Comparison of ENCODE assay signal across 1 cellular context in genomic region chr1:145977486-145978476, GRCh38.
TF ChIP-seq lines count a peak whose summit lies in the region.

No MANE protein-coding gene starts in this region.

TF ChIP-seq in HEK293, 187 proteins besides CTCF, POLR2A, EP300 and RAD21 (continued from another document and continues in another):
- TF ChIP-seq ZNF404 (tag by site-specific recombination; IDR thresholded peaks at IDR 0.05), result no peak
- no peak for TF ChIP-seq ZNF350 (tag by site-specific recombination; IDR thresholded peaks at IDR 0.05)
- TF ChIP-seq ZNF133 (tag by site-specific recombination; IDR thresholded peaks at IDR 0.05), result no peak
- TF ChIP-seq ZNF596 (tag by site-specific recombination; IDR thresholded peaks at IDR 0.05), result no peak
- TF ChIP-seq ZNF140 (tag by site-specific recombination; IDR thresholded peaks at IDR 0.05), result peak; percentile 100
- peak; percentile 68 for TF ChIP-seq ATF2 (tag by site-specific recombination; IDR thresholded peaks at IDR 0.05; ENCODE audit: low read depth)
- no peak for TF ChIP-seq MEIS1 (CRISPR knock-in tag; IDR thresholded peaks at IDR 0.05; ENCODE audit: borderline replicate concordance)
- TF ChIP-seq ZNF366 (tag by site-specific recombination; conservative IDR thresholded peaks at IDR 0.05), result 0 out of 2 replicates have a peak, but pooled peaks have one; percentile 49
- no peak for TF ChIP-seq ZNF621 (tag by site-specific recombination; IDR thresholded peaks at IDR 0.05)
- no peak for TF ChIP-seq EGR2 (tag by site-specific recombination; IDR thresholded peaks at IDR 0.05; ENCODE audit: low read depth)
- TF ChIP-seq SETDB1 (IDR thresholded peaks at IDR 0.05; ENCODE audit: insufficient read length, low read length), result no peak
- no peak for TF ChIP-seq ZNF473 (tag by site-specific recombination; IDR thresholded peaks at IDR 0.05)
- no peak for TF ChIP-seq ZNF391 (tag by site-specific recombination; IDR thresholded peaks at IDR 0.05; ENCODE audit: borderline replicate concordance, low read depth)
- no peak for TF ChIP-seq ZNF394 (tag by site-specific recombination; IDR thresholded peaks at IDR 0.05; ENCODE audit: borderline replicate concordance)
- TF ChIP-seq ZNF548 (tag by site-specific recombination; IDR thresholded peaks at IDR 0.05), result no peak
- TF ChIP-seq, protein P1, sequence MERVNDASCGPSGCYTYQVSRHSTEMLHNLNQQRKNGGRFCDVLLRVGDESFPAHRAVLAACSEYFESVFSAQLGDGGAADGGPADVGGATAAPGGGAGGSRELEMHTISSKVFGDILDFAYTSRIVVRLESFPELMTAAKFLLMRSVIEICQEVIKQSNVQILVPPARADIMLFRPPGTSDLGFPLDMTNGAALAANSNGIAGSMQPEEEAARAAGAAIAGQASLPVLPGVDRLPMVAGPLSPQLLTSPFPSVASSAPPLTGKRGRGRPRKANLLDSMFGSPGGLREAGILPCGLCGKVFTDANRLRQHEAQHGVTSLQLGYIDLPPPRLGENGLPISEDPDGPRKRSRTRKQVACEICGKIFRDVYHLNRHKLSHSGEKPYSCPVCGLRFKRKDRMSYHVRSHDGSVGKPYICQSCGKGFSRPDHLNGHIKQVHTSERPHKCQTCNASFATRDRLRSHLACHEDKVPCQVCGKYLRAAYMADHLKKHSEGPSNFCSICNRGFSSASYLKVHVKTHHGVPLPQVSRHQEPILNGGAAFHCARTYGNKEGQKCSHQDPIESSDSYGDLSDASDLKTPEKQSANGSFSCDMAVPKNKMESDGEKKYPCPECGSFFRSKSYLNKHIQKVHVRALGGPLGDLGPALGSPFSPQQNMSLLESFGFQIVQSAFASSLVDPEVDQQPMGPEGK (tag by site-specific recombination; IDR thresholded peaks at IDR 0.05), result no peak
- TF ChIP-seq TRIM28 (IDR thresholded peaks at IDR 0.05; ENCODE audit: borderline replicate concordance, low read length), result peak; percentile 46; the same call in 1 of the 2 replicates
- TF ChIP-seq ZNF843 (tag by site-specific recombination; IDR thresholded peaks at IDR 0.05), result no peak
- TF ChIP-seq ZNF768 (tag by site-specific recombination; IDR thresholded peaks at IDR 0.05), result no peak
- TF ChIP-seq ZNF624 (tag by site-specific recombination; IDR thresholded peaks at IDR 0.05), result no peak
- no peak for TF ChIP-seq ZNF571 (tag by site-specific recombination; IDR thresholded peaks at IDR 0.05)
- TF ChIP-seq ZNF530 (tag by site-specific recombination; IDR thresholded peaks at IDR 0.05; ENCODE audit: low read depth), result no peak
- no peak for TF ChIP-seq ZSCAN16 (tag by site-specific recombination; IDR thresholded peaks at IDR 0.05)
- no peak for TF ChIP-seq ZNF510 (tag by site-specific recombination; IDR thresholded peaks at IDR 0.05; ENCODE audit: insufficient replicate concordance)
- TF ChIP-seq YY1 (tag by site-specific recombination; IDR thresholded peaks at IDR 0.05), result no peak
- no peak for TF ChIP-seq GFI1B (tag by site-specific recombination; IDR thresholded peaks at IDR 0.05)
- no peak for TF ChIP-seq ZNF202 (tag by site-specific recombination; IDR thresholded peaks at IDR 0.05; ENCODE audit: borderline replicate concordance)
- no peak for TF ChIP-seq ZNF302 (tag by site-specific recombination; IDR thresholded peaks at IDR 0.05; ENCODE audit: low read depth)
- TF ChIP-seq ZNF791 (tag by site-specific recombination; IDR thresholded peaks at IDR 0.05), result no peak
- peak; percentile 82 for TF ChIP-seq ZSCAN30 (tag by site-specific recombination; IDR thresholded peaks at IDR 0.05)
- no peak for TF ChIP-seq ZNF16 (tag by site-specific recombination; IDR thresholded peaks at IDR 0.05; ENCODE audit: low read depth)
- no peak for TF ChIP-seq OSR2 (tag by site-specific recombination; IDR thresholded peaks at IDR 0.05)
- no peak for TF ChIP-seq ZNF174 (tag by site-specific recombination; IDR thresholded peaks at IDR 0.05)
- no peak for TF ChIP-seq ZNF169 (tag by site-specific recombination; IDR thresholded peaks at IDR 0.05)
- no peak for TF ChIP-seq SCRT1 (tag by site-specific recombination; IDR thresholded peaks at IDR 0.05; ENCODE audit: borderline replicate concordance)
- TF ChIP-seq YY2 (tag by site-specific recombination; IDR thresholded peaks at IDR 0.05), result no peak
- no peak for TF ChIP-seq KLF10 (tag by site-specific recombination; IDR thresholded peaks at IDR 0.05)
- no peak for TF ChIP-seq ZNF423 (tag by site-specific recombination; IDR thresholded peaks at IDR 0.05)
- TF ChIP-seq GLI2 (tag by site-specific recombination; IDR thresholded peaks at IDR 0.05; ENCODE audit: borderline replicate concordance, low read depth), result no peak
- TF ChIP-seq FEZF1 (tag by site-specific recombination; IDR thresholded peaks at IDR 0.05), result no peak
- no peak for TF ChIP-seq ZNF214 (tag by site-specific recombination; IDR thresholded peaks at IDR 0.05; ENCODE audit: borderline replicate concordance)
- no peak for TF ChIP-seq ZNF157 (tag by site-specific recombination; IDR thresholded peaks at IDR 0.05)
- TF ChIP-seq PBX3 (CRISPR knock-in tag; IDR thresholded peaks at IDR 0.05), result no peak
- no peak for TF ChIP-seq ZNF26 (tag by site-specific recombination; IDR thresholded peaks at IDR 0.05)
- TF ChIP-seq PRDM1 (tag by site-specific recombination; IDR thresholded peaks at IDR 0.05), result peak; percentile 72
- TF ChIP-seq, protein P2, sequence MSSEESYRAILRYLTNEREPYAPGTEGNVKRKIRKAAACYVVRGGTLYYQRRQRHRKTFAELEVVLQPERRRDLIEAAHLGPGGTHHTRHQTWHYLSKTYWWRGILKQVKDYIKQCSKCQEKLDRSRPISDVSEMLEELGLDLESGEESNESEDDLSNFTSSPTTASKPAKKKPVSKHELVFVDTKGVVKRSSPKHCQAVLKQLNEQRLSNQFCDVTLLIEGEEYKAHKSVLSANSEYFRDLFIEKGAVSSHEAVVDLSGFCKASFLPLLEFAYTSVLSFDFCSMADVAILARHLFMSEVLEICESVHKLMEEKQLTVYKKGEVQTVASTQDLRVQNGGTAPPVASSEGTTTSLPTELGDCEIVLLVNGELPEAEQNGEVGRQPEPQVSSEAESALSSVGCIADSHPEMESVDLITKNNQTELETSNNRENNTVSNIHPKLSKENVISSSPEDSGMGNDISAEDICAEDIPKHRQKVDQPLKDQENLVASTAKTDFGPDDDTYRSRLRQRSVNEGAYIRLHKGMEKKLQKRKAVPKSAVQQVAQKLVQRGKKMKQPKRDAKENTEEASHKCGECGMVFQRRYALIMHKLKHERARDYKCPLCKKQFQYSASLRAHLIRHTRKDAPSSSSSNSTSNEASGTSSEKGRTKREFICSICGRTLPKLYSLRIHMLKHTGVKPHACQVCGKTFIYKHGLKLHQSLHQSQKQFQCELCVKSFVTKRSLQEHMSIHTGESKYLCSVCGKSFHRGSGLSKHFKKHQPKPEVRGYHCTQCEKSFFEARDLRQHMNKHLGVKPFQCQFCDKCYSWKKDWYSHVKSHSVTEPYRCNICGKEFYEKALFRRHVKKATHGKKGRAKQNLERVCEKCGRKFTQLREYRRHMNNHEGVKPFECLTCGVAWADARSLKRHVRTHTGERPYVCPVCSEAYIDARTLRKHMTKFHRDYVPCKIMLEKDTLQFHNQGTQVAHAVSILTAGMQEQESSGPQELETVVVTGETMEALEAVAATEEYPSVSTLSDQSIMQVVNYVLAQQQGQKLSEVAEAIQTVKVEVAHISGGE (tag by site-specific recombination; conservative IDR thresholded peaks at IDR 0.05; ENCODE audit: low read depth), result no peak
- TF ChIP-seq ZNF280C (tag by site-specific recombination; IDR thresholded peaks at IDR 0.05), result no peak
- TF ChIP-seq ZNF560 (tag by site-specific recombination; IDR thresholded peaks at IDR 0.05; ENCODE audit: borderline replicate concordance), result no peak
- TF ChIP-seq ZNF335 (tag by site-specific recombination; conservative IDR thresholded peaks at IDR 0.05), result 0 out of 2 replicates have a peak, but pooled peaks have one; percentile 35
- no peak for TF ChIP-seq TCF7L2 (IDR thresholded peaks at IDR 0.05; ENCODE audit: borderline replicate concordance, low read depth, low read length)
- no peak for TF ChIP-seq ZNF792 (tag by site-specific recombination; IDR thresholded peaks at IDR 0.05)
- TF ChIP-seq ZNF629 (tag by site-specific recombination; IDR thresholded peaks at IDR 0.05), result no peak
- TF ChIP-seq ZNF600 (tag by site-specific recombination; IDR thresholded peaks at IDR 0.05), result peak; percentile 65; the same call in 1 of the 2 replicates
- TF ChIP-seq ZBTB26 (tag by site-specific recombination; optimal IDR thresholded peaks at IDR 0.05), result no peak
- no peak for TF ChIP-seq ZNF488 (tag by site-specific recombination; IDR thresholded peaks at IDR 0.05)
- TF ChIP-seq ZNF555 (tag by site-specific recombination; conservative IDR thresholded peaks at IDR 0.05), result no peak
- TF ChIP-seq HOXD13 (CRISPR knock-in tag; IDR thresholded peaks at IDR 0.05; ENCODE audit: borderline replicate concordance), result no peak
- TF ChIP-seq ZNF18 (tag by site-specific recombination; IDR thresholded peaks at IDR 0.05), result no peak
- no peak for TF ChIP-seq SALL2 (tag by site-specific recombination; IDR thresholded peaks at IDR 0.05; ENCODE audit: borderline replicate concordance)
- no peak for TF ChIP-seq GLI4 (tag by site-specific recombination; IDR thresholded peaks at IDR 0.05)
- no peak for TF ChIP-seq MZF1 (tag by site-specific recombination; IDR thresholded peaks at IDR 0.05; ENCODE audit: borderline replicate concordance)
